ENCODE assay signal across 8 cellular contexts in genomic region chr10:102064503-102064867, GRCh38. TPM values are rescaled to one million over a fixed set of nuclear protein-coding genes. Genes with fewer than 3 reads are reported as not detected.
DNase-seq lines count a peak whose midpoint lies in the region; ATAC-seq and TF ChIP-seq lines count a peak whose summit lies in the region.

No MANE protein-coding gene starts in this region.

- H3K4me1 Mint-ChIP-seq in Caco-2 (ENCODE audit: low read depth, unreplicated experiment), result peaks cover 13% of the 10 kb centered on the region
- no peaks in the 10 kb centered on the region for H3K4me1 Mint-ChIP-seq in endodermal cell

- intact Hi-C loops in Caco-2 (cut with micrococcal nuclease; ENCODE audit: unreplicated experiment), result no loop called here
- intact Hi-C loops in OCI-LY7 (cut with micrococcal nuclease; ENCODE audit: unreplicated experiment), result loop anchor here (2.0 kb wide), 1 partner anchor 50 kb away; no protein-coding TSS in a partner anchor
- intact Hi-C loops in sciatic nerve (cut with DNase I), result no loop called here

- H3K36me3 Mint-ChIP-seq in Caco-2 (ENCODE audit: insufficient read depth, unreplicated experiment) (no peaks in the 10 kb centered on the region), endodermal cell (ENCODE audit: low read depth) (peaks cover 4% of the 10 kb centered on the region)

- H3K27ac ChIP-seq in OCI-LY7 (ENCODE audit: low read depth, low read length, poor library complexity, severe bottlenecking) (peak overlapping the region; percentile 14), endodermal cell (ENCODE audit: low read depth, low read length) (no peak overlapping the region), trophoblast cell (ENCODE audit: low read depth, low read length) (no peak overlapping the region)

- H3K27me3 ChIP-seq in Caco-2 (replicated peaks; ENCODE audit: control insufficient read depth, insufficient read depth, low read length) (no peaks in the 10 kb centered on the region), endodermal cell (ENCODE audit: control insufficient read depth, insufficient read depth, low read length, poor library complexity, severe bottlenecking) (peaks cover 12% of the 10 kb centered on the region), trophoblast cell (ENCODE audit: insufficient read depth, low read length) (no peaks in the 10 kb centered on the region)

- H3K18ac ChIP-seq in trophoblast cell (ENCODE audit: low read length), result no peak overlapping the region

- no peak overlapping the region for H2BK5ac ChIP-seq in trophoblast cell (ENCODE audit: low read depth, low read length, poor library complexity)

- no TSS peak for BruUV-seq in Caco-2 (replicated peaks; lab: Mats Ljungman, UMichigan)
- no TSS peak for BruUV-seq in OCI-LY7 (replicated peaks; lab: Mats Ljungman, UMichigan)

- H4K8ac ChIP-seq in trophoblast cell (ENCODE audit: low read depth, low read length), result peak overlapping the region; percentile 62

- no peak overlapping the region for H3K23ac ChIP-seq in trophoblast cell (ENCODE audit: low read length)

- TF ChIP-seq CTCF in Caco-2 (IDR thresholded peaks at IDR 0.05; ENCODE audit: insufficient read depth in 1 of 2, low read depth in 1 of 2, low read length in 1 of 2, severe bottlenecking in 1 of 2, unreplicated experiment in 1 of 2), result no peak
- TF ChIP-seq CTCF in OCI-LY7 (conservative IDR thresholded peaks at IDR 0.05; ENCODE audit: low read length), result no peak
- no peak for TF ChIP-seq CTCF in endodermal cell (conservative IDR thresholded peaks at IDR 0.05)

- H2AK5ac ChIP-seq in trophoblast cell (ENCODE audit: low read length), result no peak overlapping the region

- H3K79me2 ChIP-seq in OCI-LY7 (ENCODE audit: insufficient read depth, low read depth, low read length) (peaks cover 7% of the 10 kb centered on the region; the same call in 1 of the 2 replicates), trophoblast cell (ENCODE audit: control insufficient read depth, insufficient read depth, low read length, poor library complexity) (peaks cover 15% of the 10 kb centered on the region)

- H3K27ac Mint-ChIP-seq in Caco-2 (ENCODE audit: unreplicated experiment), result peak overlapping the region; percentile 88
- H3K27ac Mint-ChIP-seq in endodermal cell, result peak overlapping the region; percentile 35

- no peak overlapping the region for H3K4ac ChIP-seq in trophoblast cell (ENCODE audit: low read depth, low read length)

- peaks cover 8% of the 10 kb centered on the region for H3K79me1 ChIP-seq in trophoblast cell (ENCODE audit: low read length)

- no peak overlapping the region for H2BK120ac ChIP-seq in trophoblast cell (ENCODE audit: insufficient read depth, low read length, poor library complexity)

- peak overlapping the region; percentile 90 for H3K4me3 ChIP-seq in Caco-2 (ENCODE audit: low read depth, low read length)
- H3K4me3 ChIP-seq in OCI-LY7 (ENCODE audit: low read depth, low read length, poor library complexity, severe bottlenecking), result peak overlapping the region; percentile 100
- H3K4me3 ChIP-seq in endodermal cell (ENCODE audit: low read length), result peak overlapping the region; percentile 84
- no peak overlapping the region for H3K4me3 ChIP-seq in trophoblast cell (ENCODE audit: low read depth, low read length)

- peak overlapping the region; percentile 85 for H3K4me2 ChIP-seq in OCI-LY7 (ENCODE audit: low read length)
- peak overlapping the region; percentile 90 for H3K4me2 ChIP-seq in trophoblast cell (ENCODE audit: low read length)

- ATAC-seq in GM18870 (IDR thresholded peaks at IDR 0.05; ENCODE audit: unreplicated experiment) (no peak), sciatic nerve (no peak)

- no peaks in the 10 kb centered on the region for H3K9me3 Mint-ChIP-seq in Caco-2 (ENCODE audit: unreplicated experiment)
- no peaks in the 10 kb centered on the region for H3K9me3 Mint-ChIP-seq in endodermal cell

- no peaks in the 10 kb centered on the region; the same call in 1 of the 2 replicates for H4K20me1 ChIP-seq in OCI-LY7 (ENCODE audit: insufficient read depth, low read length)

- H3K4me1 ChIP-seq in Caco-2 (peaks cover 9% of the 10 kb centered on the region), OCI-LY7 (ENCODE audit: insufficient read depth, low read length, poor library complexity, severe bottlenecking) (peaks cover 17% of the 10 kb centered on the region), endodermal cell (ENCODE audit: control insufficient read depth, insufficient read depth, low read length) (peaks cover 5% of the 10 kb centered on the region), trophoblast cell (ENCODE audit: control insufficient read depth in 1 of 2, insufficient read depth in 2 of 2, low read length in 2 of 2) (peaks cover 11 to 12% of the 10 kb centered on the region in 2 experiments)

- WGBS in endodermal cell (ENCODE audit: insufficient coverage in 1 of 2, insufficient read length in 1 of 2), 2 experiments, result 94 to 100% methylated on average over 1 of the region's 2 CpGs
- no CpG with 5 or more reads among the region's 2 CpGs for WGBS in trophoblast cell (ENCODE audit: extremely low coverage, insufficient coverage, insufficient read length)

- no peaks in the 10 kb centered on the region for H3K9me2 ChIP-seq in OCI-LY7 (ENCODE audit: insufficient read depth, low read length)

- H2AFZ ChIP-seq in OCI-LY7 (ENCODE audit: low read length) (peak overlapping the region; percentile 91), trophoblast cell (ENCODE audit: insufficient read depth, low read length, poor library complexity) (peak overlapping the region; percentile 39)

- H3K9me3 ChIP-seq in Caco-2 (no peaks in the 10 kb centered on the region), OCI-LY7 (ENCODE audit: low read length) (no peaks in the 10 kb centered on the region), endodermal cell (ENCODE audit: control insufficient read depth, low read length) (no peaks in the 10 kb centered on the region), trophoblast cell (ENCODE audit: insufficient read depth, low read depth, low read length) (no peaks in the 10 kb centered on the region)

- H4K12ac ChIP-seq in trophoblast cell (ENCODE audit: low read depth, low read length), result no peak overlapping the region

- H3K9ac ChIP-seq in endodermal cell (ENCODE audit: extremely low read depth, low read length, poor library complexity, severe bottlenecking) (no peak overlapping the region), trophoblast cell (ENCODE audit: low read length) (no peak overlapping the region)

- H3K27me3 Mint-ChIP-seq in Caco-2 (ENCODE audit: insufficient read depth, unreplicated experiment), result no peaks in the 10 kb centered on the region
- H3K27me3 Mint-ChIP-seq in endodermal cell (ENCODE audit: insufficient read depth), result peaks cover 17% of the 10 kb centered on the region

- POLR2A ChIA-PET in Caco-2 (lab: Charles Lee) (no interaction called here), OCI-LY7 (lab: Charles Lee) (no interaction called here)

- no peak overlapping the region for H4K91ac ChIP-seq in trophoblast cell (ENCODE audit: low read depth, low read length)

- H3K36me3 ChIP-seq in Caco-2 (ENCODE audit: control insufficient read depth, insufficient read depth, low read length) (peaks cover 1% of the 10 kb centered on the region; the same call in 1 of the 2 replicates), OCI-LY7 (ENCODE audit: insufficient read depth, low read length) (peaks cover 20% of the 10 kb centered on the region; the same call in 1 of the 2 replicates), endodermal cell (ENCODE audit: control insufficient read depth, insufficient read depth, low read length) (no peaks in the 10 kb centered on the region), trophoblast cell (ENCODE audit: control insufficient read depth in 1 of 2, insufficient read depth in 2 of 2, low read length in 2 of 2) (peaks cover 8 to 12% of the 10 kb centered on the region in 2 experiments)

- H2BK12ac ChIP-seq in trophoblast cell (ENCODE audit: low read length), result no peak overlapping the region

- no peak overlapping the region for H3K14ac ChIP-seq in trophoblast cell (ENCODE audit: low read length)

- H3K4me3 Mint-ChIP-seq in Caco-2 (ENCODE audit: unreplicated experiment) (peak overlapping the region; percentile 89), endodermal cell (peak overlapping the region; percentile 69)

- CTCF ChIA-PET in Caco-2 (lab: Charles Lee), result no interaction called here
- CTCF ChIA-PET in OCI-LY7 (lab: Charles Lee; ENCODE audit: unreplicated experiment), result no interaction called here

- no peak for DNase-seq in Caco-2
- no peak for DNase-seq in OCI-LY7 (ENCODE audit: low spot score)
- no peak for DNase-seq in endodermal cell
- no peak for DNase-seq in trophoblast cell
- DNase-seq in NCI-H2196 treated with DMSO at 0.1 percent for 48 hours (lab: John Stamatoyannopoulos, UW; ENCODE audit: unreplicated experiment), result no peak
- DNase-seq in sciatic nerve (ENCODE audit: low spot score), result no peak
- DNase-seq in AML-193 (lab: John Stamatoyannopoulos, UW), result no peak

RNA-seq across cellular contexts. Expression of gene HPS6, which starts 0.7 kb away (rescaled TPM):
- total RNA-seq in Caco-2 (2022) (18.1 and 19.5 TPM in 2 replicates), OCI-LY7 (2022) (19.2 and 21.7 TPM in 2 replicates), endodermal cell (10 to 100 TPM; 19.6 to 20.8 TPM), sciatic nerve (14.0 TPM)
- total RNA-seq in OCI-LY7 (2014; rRNA removed; shearing (Covaris generic)), result 23.8 and 28.2 TPM in 2 replicates
- 8.4 TPM for polyA plus RNA-seq in endodermal cell (2013, experiment 1 of 2)
- 8.9 TPM for polyA plus RNA-seq in endodermal cell (2013, experiment 2 of 2)
- polyA plus RNA-seq in trophoblast cell (2013), result 9.0 and 9.4 TPM in 2 replicates

RNA-seq across cellular contexts. Expression of gene ARMH3, which starts 8.5 kb away (rescaled TPM):
- total RNA-seq in Caco-2 (2022), result 17.4 and 20.0 TPM in 2 replicates
- 5.7 and 7.9 TPM in 2 replicates for total RNA-seq in OCI-LY7 (2014; rRNA removed; shearing (Covaris generic))
- total RNA-seq in OCI-LY7 (2022), result 19.3 and 24.3 TPM in 2 replicates
- 10 to 100 TPM; 18.0 to 19.7 TPM for total RNA-seq in endodermal cell
- 12.1 TPM for polyA plus RNA-seq in endodermal cell (2013, experiment 1 of 2)
- 11.4 TPM for polyA plus RNA-seq in endodermal cell (2013, experiment 2 of 2)
- polyA plus RNA-seq in trophoblast cell (2013), result 10.0 and 11.2 TPM in 2 replicates
- 30.9 TPM for total RNA-seq in sciatic nerve

RNA-seq across cellular contexts. Expression of gene LDB1, which starts 55.7 kb away (rescaled TPM):
- total RNA-seq in Caco-2 (2022) (52.3 and 52.4 TPM in 2 replicates), OCI-LY7 (2022) (60.9 and 64.8 TPM in 2 replicates), endodermal cell (10 to 100 TPM; 72.0 to 82.6 TPM), sciatic nerve (64.3 TPM)
- 50.8 and 58.6 TPM in 2 replicates for total RNA-seq in OCI-LY7 (2014; rRNA removed; shearing (Covaris generic))
- 112 TPM for polyA plus RNA-seq in endodermal cell (2013, experiment 1 of 2)
- 104 TPM for polyA plus RNA-seq in endodermal cell (2013, experiment 2 of 2)
- 69.8 and 70.9 TPM in 2 replicates for polyA plus RNA-seq in trophoblast cell (2013)
